Comparison of ENCODE assay signal across 22 cellular contexts in genomic region chr13:39773833-39774232, GRCh38.
DNase-seq lines count a peak whose midpoint lies in the region; ATAC-seq and TF ChIP-seq lines count a peak whose summit lies in the region.
"Had no signal": no experiment of that assay in that cellular context is flagged by ENCODE, and none has a peak within 500 bp of the region (broad histone marks: within the 10 kb centered on the region; RNA-seq: fewer than 3 reads in every experiment).

No MANE protein-coding gene starts in this region.

- no peak overlapping the region; a peak in 1 of 4 replicates for H4K8ac ChIP-seq in IMR-90 (ENCODE audit: low read depth in 2 of 2, low read length in 2 of 2)

- H3K27ac ChIP-seq in IMR-90 (ENCODE audit: insufficient read depth, low read length) (no peak overlapping the region), hepatocyte (no peak overlapping the region)
- H3K27ac ChIP-seq: adrenal gland, RWPE1, SK-N-MC, tibial nerve had no signal

- no peaks in the 10 kb centered on the region for H3K79me2 ChIP-seq in hepatocyte

- H3K27ac Mint-ChIP-seq in stimulated activated naive CD8-positive, alpha-beta T cell treated with anti-CD3 and anti-CD28 coated beads, Interleukin-15, amount 100 ng/mL, for 72 hours = no peak overlapping the region
- H3K27ac Mint-ChIP-seq in activated naive CD8-positive, alpha-beta T cell treated with anti-CD3 and anti-CD28 coated beads for 36 hours = no peak overlapping the region
- H3K27ac Mint-ChIP-seq: B cell; naive thymus-derived CD4-positive, alpha-beta T cell had no signal

- 20% methylated on average over 1 of the region's 4 CpGs; no CpG with 5 or more reads in 1 of the 2 experiments for WGBS in IMR-90 (ENCODE audit: extremely low coverage in 2 of 2, insufficient read length in 1 of 2), 2 experiments
- 90% methylated on average over 4 of the region's 4 CpGs for WGBS in hepatocyte (ENCODE audit: low lambda C conversion rate, missing lambda C conversion rate)

- no TSS peak for BruUV-seq in IMR-90 (replicated peaks; lab: Mats Ljungman, UMichigan)

- POLR2A ChIA-PET in IMR-90 (lab: Charles Lee; ENCODE audit: unreplicated experiment) = no interaction called here

- H3K4me1 ChIP-seq in IMR-90 (ENCODE audit: control insufficient read depth, insufficient read depth, low read length) (peaks cover 5% of the 10 kb centered on the region), hepatocyte (ENCODE audit: insufficient read depth) (no peaks in the 10 kb centered on the region)
- H3K4me1 ChIP-seq: adrenal gland had no signal

- no peak for TF ChIP-seq RAD21 in IMR-90 (IDR thresholded peaks at IDR 0.05; ENCODE audit: low read length)

- H3K18ac ChIP-seq in IMR-90 (ENCODE audit: low read depth, low read length) = no peak overlapping the region; the same call in 1 of the 2 replicates

- intact Hi-C loops in IMR-90 (cut with micrococcal nuclease) = loop anchor here (10.0 kb wide), 2 partner anchors 171 to 911 kb away; no protein-coding TSS in a partner anchor
- intact Hi-C loops in left cardiac atrium (cut with DNase I) = no loop called here

- no peak overlapping the region for H3K56ac ChIP-seq in IMR-90 (ENCODE audit: extremely low read depth, insufficient read depth, low read length)

- H2AK9ac ChIP-seq in IMR-90 (replicated peaks; ENCODE audit: low read depth, low read length, poor library complexity) = no peak overlapping the region

- no peak overlapping the region for H4K91ac ChIP-seq in IMR-90 (ENCODE audit: insufficient read depth, low read depth, low read length)

- DNase-seq in AG08396 (ENCODE audit: low spot score) = peak; percentile 17
- DNase-seq in IMR-90 = peak; percentile 71
- DNase-seq in astrocyte of the spinal cord (ENCODE audit: low read depth, low spot score) = peak; percentile 44
- DNase-seq in glomerular visceral epithelial cell (ENCODE audit: extremely low spot score) = peak; percentile 64
- no peak for DNase-seq in left cardiac atrium
- DNase-seq in hepatocyte (ENCODE audit: low spot score) = no peak
- no peak for DNase-seq in stimulated activated naive CD8-positive, alpha-beta T cell treated with anti-CD3 and anti-CD28 coated beads, Interleukin-15, amount 100 ng/mL, for 72 hours
- no peak for DNase-seq in activated naive CD8-positive, alpha-beta T cell treated with anti-CD3 and anti-CD28 coated beads for 36 hours
- DNase-seq: 8988T; activated gamma-delta T cell treated with Interleukin-2 at 50 U/mL for 16 hours; adrenal gland; central memory CD4-positive, alpha-beta T cell; DMS53; naive thymus-derived CD4-positive, alpha-beta T cell; NCI-H1417 treated with DMSO at 0.1 percent for 48 hours; NCI-H524; stimulated activated CD4-positive, alpha-beta T cell treated with anti-CD3 and anti-CD28 coated beads, Interleukin-4, amount 100 ng/mL, for 24 hours; stimulated activated naive CD8-positive, alpha-beta T cell treated with anti-CD3 and anti-CD28 coated beads, Interleukin-15, Interleukin-2, amounts not matched to agents 100 U/mL and 50 U/mL, for 24 hours had no signal

- H3K9me1 ChIP-seq in IMR-90 (ENCODE audit: insufficient read depth, low read length) = 0 out of 2 replicates have a peak, but pooled peaks cover 2% of the 10 kb centered on the region

- H2BK5ac ChIP-seq in IMR-90 (ENCODE audit: low read depth, low read length, poor library complexity, severe bottlenecking) = no peak overlapping the region

- H3K23ac ChIP-seq in IMR-90 (ENCODE audit: low read depth, low read length) = peak overlapping the region; percentile 59; the same call in 1 of the 2 replicates

- in situ Hi-C loops in IMR-90 (cut with MboI; ENCODE audit: low sequenced_read_pairs) (no loop called here), astrocyte of the spinal cord (cut with HindIII; ENCODE audit: low sequenced_read_pairs) (no loop called here)

- H3K4me2 ChIP-seq in IMR-90 (ENCODE audit: low read depth, low read length) = peak overlapping the region; percentile 52; the same call in 1 of the 2 replicates
- no peak overlapping the region for H3K4me2 ChIP-seq in hepatocyte

- peaks cover 31% of the 10 kb centered on the region for H3K4me1 Mint-ChIP-seq in stimulated activated naive CD8-positive, alpha-beta T cell treated with anti-CD3 and anti-CD28 coated beads, Interleukin-15, amount 100 ng/mL, for 72 hours
- H3K4me1 Mint-ChIP-seq in activated naive CD8-positive, alpha-beta T cell treated with anti-CD3 and anti-CD28 coated beads for 36 hours = peaks cover 26% of the 10 kb centered on the region
- H3K4me1 Mint-ChIP-seq: B cell had no signal

- H4K20me1 ChIP-seq in IMR-90 (ENCODE audit: insufficient read depth, low read length) (no peaks in the 10 kb centered on the region), hepatocyte (ENCODE audit: insufficient read depth, poor library complexity, severe bottlenecking) (no peaks in the 10 kb centered on the region)

- CTCF ChIA-PET in IMR-90 (lab: Yijun Ruan, JAX) = no interaction called here

- dilution Hi-C loops in IMR-90 (cut with HindIII; ENCODE audit: low sequenced_read_pairs, unreplicated experiment) = no loop called here

- 0 out of 2 replicates have a peak overlapping the region, but pooled peaks have one; percentile 21 for H3K14ac ChIP-seq in IMR-90 (replicated peaks; ENCODE audit: low read depth, low read length)

- H2BK15ac ChIP-seq in IMR-90 (ENCODE audit: low read depth, low read length) = no peak overlapping the region; the same call in 2 of the 3 replicates

- no peak overlapping the region for H3K9ac ChIP-seq in IMR-90 (ENCODE audit: low read depth, low read length)

- TF ChIP-seq CTCF in IMR-90 (conservative IDR thresholded peaks at IDR 0.05; ENCODE audit: low read depth, low read length) = no peak
- TF ChIP-seq CTCF in astrocyte of the spinal cord (IDR thresholded peaks at IDR 0.05; ENCODE audit: low read depth, low read length) = no peak
- no peak for TF ChIP-seq CTCF in hepatocyte (IDR thresholded peaks at IDR 0.05; ENCODE audit: poor library complexity)

- H3K4me3 ChIP-seq in IMR-90 (ENCODE audit: insufficient read depth, low read depth, low read length) = no peak overlapping the region
- no peak overlapping the region for H3K4me3 ChIP-seq in astrocyte of the spinal cord (ENCODE audit: low read depth, low read length)
- no peak overlapping the region for H3K4me3 ChIP-seq in hepatocyte
- H3K4me3 ChIP-seq: adrenal gland, SK-N-MC, tibial nerve had no signal

- H2BK120ac ChIP-seq in IMR-90 (ENCODE audit: low read depth, low read length) = no peak overlapping the region

- H3K36me3 Mint-ChIP-seq in activated naive CD8-positive, alpha-beta T cell treated with anti-CD3 and anti-CD28 coated beads for 36 hours = peaks cover 19% of the 10 kb centered on the region

- peaks cover 11 to 18% of the 10 kb centered on the region in 2 donors for H3K9me3 Mint-ChIP-seq in stimulated activated naive CD8-positive, alpha-beta T cell treated with anti-CD3 and anti-CD28 coated beads, Interleukin-15, amount 100 ng/mL, for 72 hours
- H3K9me3 Mint-ChIP-seq in activated naive CD8-positive, alpha-beta T cell treated with anti-CD3 and anti-CD28 coated beads for 36 hours = peaks cover 18% of the 10 kb centered on the region

- no peak overlapping the region for H4K5ac ChIP-seq in IMR-90 (ENCODE audit: low read depth, low read length)

- H3K27me3 Mint-ChIP-seq in stimulated activated naive CD8-positive, alpha-beta T cell treated with anti-CD3 and anti-CD28 coated beads, Interleukin-15, amount 100 ng/mL, for 72 hours = no peaks in the 10 kb centered on the region
- no peaks in the 10 kb centered on the region for H3K27me3 Mint-ChIP-seq in activated naive CD8-positive, alpha-beta T cell treated with anti-CD3 and anti-CD28 coated beads for 36 hours
- H3K27me3 Mint-ChIP-seq: B cell; naive thymus-derived CD4-positive, alpha-beta T cell had no signal

- no peaks in the 10 kb centered on the region for H3K9me2 ChIP-seq in hepatocyte (replicated peaks; ENCODE audit: insufficient read depth)

- H3K36me3 ChIP-seq in IMR-90 (ENCODE audit: control insufficient read depth, insufficient read depth, low read length) (no peaks in the 10 kb centered on the region), hepatocyte (replicated peaks; ENCODE audit: insufficient read depth, low read depth) (no peaks in the 10 kb centered on the region)
- H3K36me3 ChIP-seq: adrenal gland, tibial nerve had no signal

- H2AK5ac ChIP-seq in IMR-90 (ENCODE audit: low read depth, low read length) = no peak overlapping the region

- ATAC-seq in IMR-90 (ENCODE audit: low read depth) (peak; percentile 57), left cardiac atrium (no peak)
- ATAC-seq in stimulated activated naive CD8-positive, alpha-beta T cell treated with anti-CD3 and anti-CD28 coated beads, Interleukin-15, amount 100 ng/mL, for 72 hours = no peak
- ATAC-seq: naive thymus-derived CD4-positive, alpha-beta T cell; stimulated activated naive CD8-positive, alpha-beta T cell treated with anti-CD3 and anti-CD28 coated beads, Interleukin-15, Interleukin-2, amounts not matched to agents 100 U/mL and 50 U/mL, for 24 hours had no signal

- H3K79me1 ChIP-seq in IMR-90 (ENCODE audit: low read depth in 1 of 2, low read length in 2 of 2) = no peaks in the 10 kb centered on the region

- no peak overlapping the region for H2BK20ac ChIP-seq in IMR-90 (ENCODE audit: low read depth, low read length)

- H3K4me3 Mint-ChIP-seq in stimulated activated naive CD8-positive, alpha-beta T cell treated with anti-CD3 and anti-CD28 coated beads, Interleukin-15, amount 100 ng/mL, for 72 hours = no peak overlapping the region
- no peak overlapping the region for H3K4me3 Mint-ChIP-seq in activated naive CD8-positive, alpha-beta T cell treated with anti-CD3 and anti-CD28 coated beads for 36 hours
- H3K4me3 Mint-ChIP-seq: B cell; naive thymus-derived CD4-positive, alpha-beta T cell had no signal

- H3K4ac ChIP-seq in IMR-90 (ENCODE audit: low read depth, low read length) = no peak overlapping the region; the same call in 1 of the 2 replicates

- H3K9me3 ChIP-seq in IMR-90 (ENCODE audit: control insufficient read depth, insufficient read depth, low read length) (no peaks in the 10 kb centered on the region), hepatocyte (ENCODE audit: low read depth) (no peaks in the 10 kb centered on the region)
- H3K9me3 ChIP-seq: tibial nerve had no signal

- peak overlapping the region; percentile 52 for H2AFZ ChIP-seq in IMR-90 (replicated peaks; ENCODE audit: low read length, poor library complexity)
- H2AFZ ChIP-seq in hepatocyte = no peak overlapping the region

- no peak for TF ChIP-seq POLR2A in IMR-90 (IDR thresholded peaks at IDR 0.05; ENCODE audit: low read depth, low read length)

- H3K27me3 ChIP-seq in IMR-90 (ENCODE audit: control insufficient read depth, insufficient read depth, low read length) (no peaks in the 10 kb centered on the region), hepatocyte (no peaks in the 10 kb centered on the region)
- H3K27me3 ChIP-seq: adrenal gland, tibial nerve had no signal

TF ChIP-seq in IMR-90, 13 proteins besides CTCF, POLR2A, EP300 and RAD21 (continues in another document):
- TF ChIP-seq CHD1 (IDR thresholded peaks at IDR 0.05; ENCODE audit: low read depth, low read length) = no peak

Comparison
In these comparisons a context has a peak if more than half of its experiments do, and no peak if none do; other contexts are left out.
1. DNase-seq: peak in AG08396 (single experiment), IMR-90 (single experiment), astrocyte of the spinal cord (single experiment) and glomerular visceral epithelial cell (single experiment); none in left cardiac atrium (single experiment), hepatocyte (single experiment), stimulated activated naive CD8-positive, alpha-beta T cell treated with anti-CD3 and anti-CD28 coated beads, Interleukin-15, amount 100 ng/mL, for 72 hours (0 of 2) and activated naive CD8-positive, alpha-beta T cell treated with anti-CD3 and anti-CD28 coated beads for 36 hours (single experiment).